In genomic region chr2:170881840-170882239, GRCh38 we compare ENCODE assay signal across 21 cellular contexts. TPM values are rescaled to one million over a fixed set of nuclear protein-coding genes. Genes with fewer than 3 reads are reported as not detected.
A peak's percentile ranks its signal among the peaks of the same experiment; 100 is the strongest.
DNase-seq lines count a peak whose midpoint lies in the region; FAIRE-seq and TF ChIP-seq lines count a peak whose summit lies in the region.
"Had no signal": no experiment of that assay in that cellular context is flagged by ENCODE, and none has a peak within 500 bp of the region (broad histone marks: within the 10 kb centered on the region; RNA-seq: fewer than 3 reads in every experiment).

No MANE protein-coding gene starts in this region.

- no peak for TF ChIP-seq POLR2A in GM12892 (IDR thresholded peaks at IDR 0.05; ENCODE audit: low read depth, low read length)

- FAIRE-seq in GM12892 (lab: Jason Lieb, UNC) = no peak
- FAIRE-seq: A204.1, GM12878 had no signal

- DNase-seq in NCI-H146 treated with DMSO at 0.1 percent for 48 hours (lab: John Stamatoyannopoulos, UW; ENCODE audit: unreplicated experiment) (peak; percentile 2), NCI-H146 (lab: John Stamatoyannopoulos, UW) (no peak), OCI-M1 (lab: John Stamatoyannopoulos, UW) (peak; percentile 36), GM12892 (ENCODE audit: insufficient read length) (no peak), 8988T (no peak)
- DNase-seq: ACHN; BE2C; C1 segment of cervical spinal cord; CD4-positive, alpha-beta memory T cell; CD4-positive, CD25-positive, alpha-beta regulatory T cell; CD8-positive, alpha-beta memory T cell; COR-L47; DMS 273 treated with DMSO at 0.1 percent for 48 hours; DMS153; DMS53; DMS79; DND-41; EL; GDM1 had no signal

RNA-seq across cellular contexts. Expression of gene GORASP2, which starts 47.2 kb away (rescaled TPM):
- 59.6 TPM for polyA plus RNA-seq in GM12892 (2012; ENCODE audit: missing spikeins)

Comparison
In these comparisons a context has a peak if more than half of its experiments do, and no peak if none do; other contexts are left out.
1. DNase-seq: peak in NCI-H146 treated with DMSO at 0.1 percent for 48 hours (single experiment) and OCI-M1 (single experiment); none in NCI-H146 (single experiment), GM12892 (single experiment) and 8988T (single experiment).